Comparison of ENCODE assay signal across 1 cellular context in the genomic region with DNA sequence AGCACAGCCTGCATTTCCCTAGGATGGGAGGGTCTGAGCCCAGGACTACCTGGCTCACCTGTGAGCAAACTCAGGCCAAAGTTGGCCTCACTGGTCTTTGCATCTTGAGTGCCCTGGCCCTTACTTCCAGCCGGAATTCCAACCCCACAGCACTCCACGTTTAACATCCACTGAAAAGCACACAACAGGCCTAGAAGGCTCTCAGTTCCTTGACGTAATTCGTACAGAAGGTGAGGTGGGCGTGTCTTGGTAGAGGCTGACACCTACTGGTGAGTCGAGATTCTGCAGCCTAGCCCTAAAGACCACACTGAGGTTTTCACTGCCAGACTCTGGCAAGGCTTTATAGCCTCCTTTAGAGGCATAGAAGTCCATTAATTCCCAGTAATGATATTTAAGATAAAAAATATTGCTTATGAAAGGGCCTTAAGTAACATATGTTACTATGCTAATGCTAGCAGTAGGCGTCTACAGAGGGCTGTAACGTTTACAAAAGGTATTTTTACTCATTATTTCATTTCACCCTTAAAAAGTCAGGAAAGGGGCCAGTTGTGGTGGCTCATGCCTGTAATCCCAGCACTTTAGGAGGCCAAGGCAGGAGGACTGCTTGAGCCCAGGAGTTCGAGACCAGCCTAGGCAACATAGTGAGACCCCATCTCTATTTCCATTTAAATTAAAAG.
TF ChIP-seq lines count a peak whose summit lies in the region.

No MANE protein-coding gene starts in this region.

TF ChIP-seq in K562, 482 proteins besides CTCF, POLR2A, EP300 and RAD21 (continued from another document and continues in another):
- TF ChIP-seq, protein P1, sequence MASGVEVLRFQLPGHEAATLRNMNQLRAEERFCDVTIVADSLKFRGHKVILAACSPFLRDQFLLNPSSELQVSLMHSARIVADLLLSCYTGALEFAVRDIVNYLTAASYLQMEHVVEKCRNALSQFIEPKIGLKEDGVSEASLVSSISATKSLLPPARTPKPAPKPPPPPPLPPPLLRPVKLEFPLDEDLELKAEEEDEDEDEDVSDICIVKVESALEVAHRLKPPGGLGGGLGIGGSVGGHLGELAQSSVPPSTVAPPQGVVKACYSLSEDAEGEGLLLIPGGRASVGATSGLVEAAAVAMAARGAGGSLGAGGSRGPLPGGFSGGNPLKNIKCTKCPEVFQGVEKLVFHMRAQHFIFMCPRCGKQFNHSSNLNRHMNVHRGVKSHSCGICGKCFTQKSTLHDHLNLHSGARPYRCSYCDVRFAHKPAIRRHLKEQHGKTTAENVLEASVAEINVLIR (CRISPR knock-in tag; IDR thresholded peaks at IDR 0.05), result no peak
- TF ChIP-seq ZNF740 (CRISPR knock-in tag; IDR thresholded peaks at IDR 0.05) (no peak), ZNF740 (tag; IDR thresholded peaks at IDR 0.05) (no peak), ZFP30 (CRISPR knock-in tag; IDR thresholded peaks at IDR 0.05; ENCODE audit: borderline replicate concordance) (no peak), ZNF551 (CRISPR knock-in tag; IDR thresholded peaks at IDR 0.05) (no peak), NFE2L1 (tag; IDR thresholded peaks at IDR 0.05; ENCODE audit: borderline replicate concordance, low read depth) (no peak), CCNT2 (IDR thresholded peaks at IDR 0.05; ENCODE audit: borderline replicate concordance, extremely low read depth, insufficient read length, low read depth, low read length) (no peak), GATA2 (CRISPR knock-in tag; IDR thresholded peaks at IDR 0.05) (no peak), ZBTB1 (CRISPR knock-in tag; IDR thresholded peaks at IDR 0.05; ENCODE audit: borderline replicate concordance, low read depth) (0 out of 2 replicates have a peak, but pooled peaks have one; percentile 29), NCOR1 (IDR thresholded peaks at IDR 0.05) (no peak), XRCC4 (IDR thresholded peaks at IDR 0.05; ENCODE audit: extremely low read depth, insufficient read depth, insufficient read length) (no peak), FOXA1 (IDR thresholded peaks at IDR 0.05; ENCODE audit: borderline replicate concordance) (no peak), AFF4 (CRISPR knock-in tag; IDR thresholded peaks at IDR 0.05) (no peak), ZNF407 (IDR thresholded peaks at IDR 0.05; ENCODE audit: low read depth) (no peak), TCFL5 (CRISPR knock-in tag; conservative IDR thresholded peaks at IDR 0.05) (no peak), MLX (CRISPR knock-in tag; conservative IDR thresholded peaks at IDR 0.05) (no peak), FOSL1 (tag; conservative IDR thresholded peaks at IDR 0.05) (no peak), ZNF583 (CRISPR knock-in tag; IDR thresholded peaks at IDR 0.05) (no peak), ARID3B (CRISPR knock-in tag; IDR thresholded peaks at IDR 0.05; ENCODE audit: borderline replicate concordance) (no peak), SRSF9 (IDR thresholded peaks at IDR 0.05; ENCODE audit: borderline replicate concordance, low read depth, low read length) (no peak), NR2C1 (IDR thresholded peaks at IDR 0.05) (no peak), NR2C1 (tag; IDR thresholded peaks at IDR 0.05) (no peak), ELF1 (tag; IDR thresholded peaks at IDR 0.05) (no peak), NELFE (IDR thresholded peaks at IDR 0.05; ENCODE audit: insufficient read depth, insufficient read length) (no peak), CCAR2 (IDR thresholded peaks at IDR 0.05; ENCODE audit: low read depth, low read length) (no peak), MLLT1 (IDR thresholded peaks at IDR 0.05) (no peak), KHSRP (IDR thresholded peaks at IDR 0.05) (no peak), IRF2 (CRISPR knock-in tag; IDR thresholded peaks at IDR 0.05) (no peak), ZNF436 (CRISPR knock-in tag; IDR thresholded peaks at IDR 0.05) (no peak)
- TF ChIP-seq, protein P2, sequence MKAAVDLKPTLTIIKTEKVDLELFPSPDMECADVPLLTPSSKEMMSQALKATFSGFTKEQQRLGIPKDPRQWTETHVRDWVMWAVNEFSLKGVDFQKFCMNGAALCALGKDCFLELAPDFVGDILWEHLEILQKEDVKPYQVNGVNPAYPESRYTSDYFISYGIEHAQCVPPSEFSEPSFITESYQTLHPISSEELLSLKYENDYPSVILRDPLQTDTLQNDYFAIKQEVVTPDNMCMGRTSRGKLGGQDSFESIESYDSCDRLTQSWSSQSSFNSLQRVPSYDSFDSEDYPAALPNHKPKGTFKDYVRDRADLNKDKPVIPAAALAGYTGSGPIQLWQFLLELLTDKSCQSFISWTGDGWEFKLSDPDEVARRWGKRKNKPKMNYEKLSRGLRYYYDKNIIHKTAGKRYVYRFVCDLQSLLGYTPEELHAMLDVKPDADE (conservative IDR thresholded peaks at IDR 0.05; ENCODE audit: control insufficient read depth, low read depth, low read length), result no peak
- TF ChIP-seq, protein P3, sequence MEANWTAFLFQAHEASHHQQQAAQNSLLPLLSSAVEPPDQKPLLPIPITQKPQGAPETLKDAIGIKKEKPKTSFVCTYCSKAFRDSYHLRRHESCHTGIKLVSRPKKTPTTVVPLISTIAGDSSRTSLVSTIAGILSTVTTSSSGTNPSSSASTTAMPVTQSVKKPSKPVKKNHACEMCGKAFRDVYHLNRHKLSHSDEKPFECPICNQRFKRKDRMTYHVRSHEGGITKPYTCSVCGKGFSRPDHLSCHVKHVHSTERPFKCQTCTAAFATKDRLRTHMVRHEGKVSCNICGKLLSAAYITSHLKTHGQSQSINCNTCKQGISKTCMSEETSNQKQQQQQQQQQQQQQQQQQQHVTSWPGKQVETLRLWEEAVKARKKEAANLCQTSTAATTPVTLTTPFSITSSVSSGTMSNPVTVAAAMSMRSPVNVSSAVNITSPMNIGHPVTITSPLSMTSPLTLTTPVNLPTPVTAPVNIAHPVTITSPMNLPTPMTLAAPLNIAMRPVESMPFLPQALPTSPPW (CRISPR knock-in tag; IDR thresholded peaks at IDR 0.05), result 0 out of 2 replicates have a peak, but pooled peaks have one; percentile 9
